8 cellular contexts compared by ENCODE assay signal in genomic region chr19:3358392-3358918, GRCh38. TPM values are rescaled to one million over a fixed set of nuclear protein-coding genes. Genes with fewer than 3 reads are reported as not detected.
DNase-seq lines count a peak whose midpoint lies in the region; ATAC-seq, FAIRE-seq and TF ChIP-seq lines count a peak whose summit lies in the region.

No MANE protein-coding gene starts in this region.

- H3K9ac ChIP-seq in H1 (replicated peaks in 1 of 4; ENCODE audit: extremely low read depth in 1 of 4, low read depth in 3 of 4, low read length in 3 of 4), result no peak overlapping the region

- H3K56ac ChIP-seq in H1 (replicated peaks; ENCODE audit: insufficient read length, low read depth, low read length), result no peak overlapping the region

- H4K20me1 ChIP-seq in PC-9 (ENCODE audit: insufficient read depth), result no peaks in the 10 kb centered on the region
- peaks cover 8 to 29% of the 10 kb centered on the region in 2 experiments for H4K20me1 ChIP-seq in H1 (replicated peaks in 1 of 2; ENCODE audit: control insufficient read depth in 1 of 2, insufficient read depth in 2 of 2, low read length in 2 of 2)

- H2BK5ac ChIP-seq in H1 (ENCODE audit: low read depth, low read length), result no peak overlapping the region

- H3K4me3 ChIP-seq in PC-9 (peak overlapping the region; percentile 52; the same call in 1 of the 2 replicates), H1 (ENCODE audit: extremely low read depth in 1 of 4, insufficient read depth in 2 of 4, low read depth in 3 of 4, low read length in 4 of 4) (peak overlapping the region in 1 of 4 experiments; percentile 46; a peak in 2 of 8 replicates)

- no peaks in the 10 kb centered on the region for H3K4me1 ChIP-seq in PC-9 (replicated peaks; ENCODE audit: insufficient read depth)
- peaks cover 0 to 9% (median 6%) of the 10 kb centered on the region in 4 experiments; a peak in 6 of 7 replicates for H3K4me1 ChIP-seq in H1 (replicated peaks in 1 of 4; ENCODE audit: control insufficient read depth in 3 of 4, insufficient read depth in 4 of 4, low read length in 3 of 4)

- WGBS in H1 (ENCODE audit: extremely low coverage in 1 of 2, insufficient coverage in 1 of 2, insufficient read length in 1 of 2, insufficient replicate concordance in 2 of 2, low coverage in 1 of 2, low lambda C conversion rate in 2 of 2, missing lambda C conversion rate in 1 of 2), 2 experiments, result 0% methylated on average over 2 of the region's 46 CpGs; no CpG with 5 or more reads in 1 of the 2 experiments

- H3K36me3 ChIP-seq in PC-9 (ENCODE audit: low read depth) (no peaks in the 10 kb centered on the region), H1 (ENCODE audit: control insufficient read depth in 2 of 4, insufficient read depth in 4 of 4, low read length in 3 of 4) (peaks cover 0 to 13% (median 0%) of the 10 kb centered on the region in 4 experiments; a peak in 1 of 8 replicates)

- peaks cover 37% of the 10 kb centered on the region for H3K4me1 Mint-ChIP-seq in CD4-positive, alpha-beta T cell (ENCODE audit: low read depth)
- H3K4me1 Mint-ChIP-seq in osteocyte (ENCODE audit: unreplicated experiment), result peaks cover 17% of the 10 kb centered on the region

- no peak overlapping the region for H2BK15ac ChIP-seq in H1 (ENCODE audit: low read length)

- no peak overlapping the region for H2BK120ac ChIP-seq in H1 (replicated peaks; ENCODE audit: low read depth, low read length)

- H3K18ac ChIP-seq in H1 (ENCODE audit: extremely low read depth, low read length), result 0 out of 2 replicates have a peak overlapping the region, but pooled peaks have one; percentile 32

- no peaks in the 10 kb centered on the region for H3K27me3 ChIP-seq in CD4-positive, alpha-beta T cell (ENCODE audit: control insufficient read depth, insufficient read depth, low read length)
- H3K27me3 ChIP-seq in PC-9 (ENCODE audit: insufficient read depth, low read depth) (no peaks in the 10 kb centered on the region), H1 (replicated peaks in 1 of 4; ENCODE audit: control insufficient read depth in 3 of 4, extremely low read depth in 1 of 4, insufficient read depth in 3 of 4, low read length in 3 of 4) (peaks cover 70 to 89% (median 83%) of the 10 kb centered on the region in 4 experiments)

- H3K9me3 Mint-ChIP-seq in CD4-positive, alpha-beta T cell, result no peaks in the 10 kb centered on the region
- no peaks in the 10 kb centered on the region for H3K9me3 Mint-ChIP-seq in osteocyte (ENCODE audit: unreplicated experiment)

- BruUV-seq in PC-9 (replicated peaks; lab: Mats Ljungman, UMichigan), result no TSS peak

- H4K5ac ChIP-seq in H1 (ENCODE audit: insufficient read length, low read depth, low read length), result no peak overlapping the region

- H3K4me3 Mint-ChIP-seq in CD4-positive, alpha-beta T cell, result peak overlapping the region; percentile 93
- H3K4me3 Mint-ChIP-seq in osteocyte (ENCODE audit: unreplicated experiment), result peak overlapping the region; percentile 79

- H2AK5ac ChIP-seq in H1 (ENCODE audit: low read depth, low read length), result no peak overlapping the region

- H3K9me2 ChIP-seq in PC-9 (ENCODE audit: insufficient read depth), result no peaks in the 10 kb centered on the region

- no peaks in the 10 kb centered on the region for H3K27me3 Mint-ChIP-seq in CD4-positive, alpha-beta T cell
- no peaks in the 10 kb centered on the region for H3K27me3 Mint-ChIP-seq in osteocyte (ENCODE audit: unreplicated experiment)

- H3K27ac Mint-ChIP-seq in CD4-positive, alpha-beta T cell, result peak overlapping the region; percentile 91
- peak overlapping the region; percentile 47 for H3K27ac Mint-ChIP-seq in osteocyte (ENCODE audit: unreplicated experiment)

- 0 out of 2 replicates have a peak, but pooled peaks cover 3% of the 10 kb centered on the region for H3K23me2 ChIP-seq in H1 (ENCODE audit: low read depth, low read length)

- ATAC-seq in CD4-positive, alpha-beta T cell (ENCODE audit: poor library complexity), result peak; percentile 15
- ATAC-seq in GM19452 (IDR thresholded peaks at IDR 0.05; ENCODE audit: unreplicated experiment), result no peak

- CTCF ChIA-PET in CD4-positive, alpha-beta T cell (lab: Charles Lee), result no interaction called here
- CTCF ChIA-PET in PC-9 (lab: Charles Lee), result no interaction called here
- CTCF ChIA-PET in H1 (lab: Charles Lee; ENCODE audit: partially characterized antibody), result no interaction called here

- peaks cover 10% of the 10 kb centered on the region; the same call in 1 of the 2 replicates for H3F3A ChIP-seq in PC-9 (ENCODE audit: insufficient read depth, low read depth)

- peaks cover 5% of the 10 kb centered on the region for H3K36me3 Mint-ChIP-seq in CD4-positive, alpha-beta T cell (ENCODE audit: low read depth)
- H3K36me3 Mint-ChIP-seq in osteocyte (ENCODE audit: unreplicated experiment), result no peaks in the 10 kb centered on the region

- H3K14ac ChIP-seq in H1 (ENCODE audit: insufficient read length), result no peak overlapping the region

- no peak overlapping the region for H3K27ac ChIP-seq in CD4-positive, alpha-beta T cell (ENCODE audit: low read depth, low read length)
- no peak overlapping the region for H3K27ac ChIP-seq in PC-9
- no peak overlapping the region for H3K27ac ChIP-seq in H1 (ENCODE audit: low read depth, low read length)

- no peak for TF ChIP-seq RAD21 in H1 (IDR thresholded peaks at IDR 0.05 in 1 of 2, conservative IDR thresholded peaks at IDR 0.05 in 1 of 2; ENCODE audit: low read depth in 2 of 2, low read length in 2 of 2)

- POLR2A ChIA-PET in CD4-positive, alpha-beta T cell (lab: Charles Lee), result interaction anchor here (1.9 kb wide), 1 partner anchor 20 kb away, joined by 15 read pairs; no protein-coding TSS in a partner anchor
- POLR2A ChIA-PET in PC-9 (lab: Charles Lee; ENCODE audit: unreplicated experiment), result no interaction called here
- POLR2A ChIA-PET in H1 (lab: Charles Lee; ENCODE audit: partially characterized antibody), result interaction anchor here (1.7 kb wide), 1 partner anchor 86 kb away, joined by 3 read pairs; no protein-coding TSS in a partner anchor

- no peak for TF ChIP-seq POLR2A in H1 (IDR thresholded peaks at IDR 0.05; ENCODE audit: control extremely low read depth in 1 of 2, low read depth in 2 of 2, low read length in 2 of 2)

- intact Hi-C loops in CD4-positive, alpha-beta T cell (cut with DNase I, micrococcal nuclease), result no loop called here
- intact Hi-C loops in PC-9 (cut with micrococcal nuclease; ENCODE audit: unreplicated experiment), result no loop called here

- H4K91ac ChIP-seq in H1 (replicated peaks; ENCODE audit: insufficient read length, low read length), result no peak overlapping the region

- FAIRE-seq in H1 (lab: Jason Lieb, UNC), result no peak

- DNase-seq in CD4-positive, alpha-beta T cell, result peak in 2 of 10 experiments; percentile 21 to 29
- DNase-seq in PC-9 (no peak), H1 (ENCODE audit: low read depth in 1 of 2, low spot score in 2 of 2) (no peak), osteocyte (ENCODE audit: extremely low spot score, unreplicated experiment) (no peak), SK-N-DZ (ENCODE audit: low spot score) (no peak), NCI-H1092 (lab: John Stamatoyannopoulos, UW) (no peak)
- no peak for DNase-seq in NK-92 treated with Interleukin-12 subunit alpha and Interleukin-12 subunit beta, amount 100 ng/mL, for 24 hours (lab: John Stamatoyannopoulos, UW)

- no peaks in the 10 kb centered on the region for H3K79me2 ChIP-seq in PC-9 (ENCODE audit: low read depth)
- no peaks in the 10 kb centered on the region for H3K79me2 ChIP-seq in H1 (ENCODE audit: control insufficient read depth in 1 of 2, insufficient read depth in 2 of 2, low read length in 2 of 2)

- TF ChIP-seq EP300 in H1 (IDR thresholded peaks at IDR 0.05; ENCODE audit: borderline replicate concordance in 1 of 2, low read depth in 2 of 2, low read length in 2 of 2), result no peak

- no peak overlapping the region for H2BK12ac ChIP-seq in H1 (ENCODE audit: low read depth, low read length)

- H3K4me2 ChIP-seq in PC-9, result peak overlapping the region; percentile 80
- peak overlapping the region; percentile 43 to 51; a peak in 2 of 4 replicates for H3K4me2 ChIP-seq in H1 (ENCODE audit: insufficient read depth in 1 of 2, low read depth in 2 of 2, low read length in 2 of 2)

- H2AFZ ChIP-seq in PC-9, result peak overlapping the region; percentile 79
- no peak overlapping the region for H2AFZ ChIP-seq in H1 (ENCODE audit: low read length)

- H2BK20ac ChIP-seq in H1 (ENCODE audit: low read length), result no peak overlapping the region

- TF ChIP-seq CTCF in CD4-positive, alpha-beta T cell (IDR thresholded peaks at IDR 0.05), result no peak
- TF ChIP-seq CTCF in PC-9 (conservative IDR thresholded peaks at IDR 0.05) (no peak), H1 (IDR thresholded peaks at IDR 0.05; ENCODE audit: control extremely low read depth in 1 of 3, insufficient read depth in 1 of 3, low read depth in 1 of 3, low read length in 3 of 3) (no peak), osteocyte (IDR thresholded peaks at IDR 0.05) (no peak)

- peak overlapping the region; percentile 68; the same call in 1 of the 2 replicates for H4K8ac ChIP-seq in H1 (ENCODE audit: extremely low read depth, insufficient read depth, low read length)

- no peaks in the 10 kb centered on the region for H3K9me3 ChIP-seq in CD4-positive, alpha-beta T cell (ENCODE audit: control insufficient read depth, low read length)
- H3K9me3 ChIP-seq in PC-9 (ENCODE audit: insufficient read depth, low read depth) (no peaks in the 10 kb centered on the region), H1 (ENCODE audit: insufficient read depth in 2 of 2, low read depth in 1 of 2, low read length in 1 of 2) (no peaks in the 10 kb centered on the region; a peak in 1 of 4 replicates)

- no peaks in the 10 kb centered on the region for H3K79me1 ChIP-seq in H1 (ENCODE audit: low read depth, low read length)

- no peak overlapping the region for H3K23ac ChIP-seq in H1 (ENCODE audit: insufficient read length)

- H3K4ac ChIP-seq in H1 (replicated peaks; ENCODE audit: insufficient read length, low read depth, low read length), result no peak overlapping the region

RNA-seq across cellular contexts. Expression of gene NFIC, which starts 7.9 kb away (rescaled TPM):
- 10 to 100 TPM; 22.1 to 22.2 TPM for total RNA-seq in CD4-positive, alpha-beta T cell
- total RNA-seq in PC-9 (2021), result 71.1 and 75.6 TPM in 2 replicates
- total RNA-seq in H1 (2021; fragmentation: NEBNext Ultra II Directional; extraction: Animal tissue kit (Norgen Biotek cat#: 25700)), result 2.6 and 3.2 TPM in 2 replicates
- 0.56 and 0.82 TPM in 2 replicates for polyA plus RNA-seq in H1 (2011; rRNA removed)
- 0.35 TPM for polyA plus RNA-seq in H1 (2011; cell fraction: cytosol; rRNA removed)
- polyA plus RNA-seq in H1 (2011; cell fraction: nucleus; rRNA removed), result 0.88 TPM
- polyA plus RNA-seq in H1 (2012, experiment 1 of 2), result 2.1 to 4.3 TPM (median 3.5 TPM) in 4 replicates
- polyA plus RNA-seq in H1 (2012, experiment 2 of 2), result 2.9 TPM
- polyA plus RNA-seq in H1 (2013, experiment 1 of 2), result 6.0 TPM
- polyA plus RNA-seq in H1 (2013, experiment 2 of 2), result 5.3 TPM
- 0.34 and 0.41 TPM in 2 replicates for polyA minus RNA-seq in H1 (2011; rRNA and poly(A)+ RNA removed)
- 1.2 TPM for polyA minus RNA-seq in H1 (2011; cell fraction: cytosol; rRNA and poly(A)+ RNA removed)
- polyA minus RNA-seq in H1 (2011; cell fraction: nucleus; rRNA and poly(A)+ RNA removed), result 1.6 TPM
- 61.4 and 63.8 TPM in 2 replicates for total RNA-seq in osteocyte
- polyA plus RNA-seq in SK-N-DZ (2014; cell fraction: cytosol; rRNA removed), result 3.0 and 3.3 TPM in 2 replicates
- polyA plus RNA-seq in SK-N-DZ (2014; cell fraction: nucleus; rRNA removed), result 1.5 and 2.7 TPM in 2 replicates
